In genomic region chr1:57423135-57424131, GRCh38 we compare ENCODE assay signal across 8 cellular contexts. TPM values are rescaled to one million over a fixed set of nuclear protein-coding genes. Genes with fewer than 3 reads are reported as not detected.
DNase-seq lines count a peak whose midpoint lies in the region; ATAC-seq and TF ChIP-seq lines count a peak whose summit lies in the region.

Gene DAB1 (minus strand): TSS chr1:57424060. CDS start chr1:57291030, 133,030 bp downstream.

- peak within 1 kb of the TSS; percentile 25 for H3K4me3 Mint-ChIP-seq in natural killer cell
- H3K4me3 Mint-ChIP-seq in natural killer cell treated with Interleukin-12 subunit alpha and Interleukin-12 subunit beta and Interleukin-15 and Interleukin-18, amount 100 ng/mL, for 72 hours = no peak within 1 kb of the TSS

- peaks cover 15% of the 10 kb centered on the region for H3K4me1 ChIP-seq in mammary epithelial cell (ENCODE audit: insufficient read depth, low read length)
- H3K4me1 ChIP-seq in thoracic aorta (ENCODE audit: control insufficient read depth in 1 of 2, low read depth in 2 of 2) = peaks cover 0 to 24% of the 10 kb centered on the region in 2 donors

- H3K36me3 Mint-ChIP-seq in natural killer cell = peaks cover 6% of the 10 kb centered on the region
- H3K36me3 Mint-ChIP-seq in natural killer cell treated with Interleukin-12 subunit alpha and Interleukin-12 subunit beta and Interleukin-15 and Interleukin-18, amount 100 ng/mL, for 72 hours = no peaks in the 10 kb centered on the region

- dilution Hi-C loops in mammary epithelial cell (cut with HindIII; ENCODE audit: low sequenced_read_pairs) = no loop called here

- H3K27ac ChIP-seq in mammary epithelial cell (ENCODE audit: insufficient read depth, low read depth, low read length) (no peak within 1 kb of the TSS), thoracic aorta (no peak within 1 kb of the TSS)

- no peak within 1 kb of the TSS for H3K27ac Mint-ChIP-seq in natural killer cell
- no peak within 1 kb of the TSS for H3K27ac Mint-ChIP-seq in natural killer cell treated with Interleukin-12 subunit alpha and Interleukin-12 subunit beta and Interleukin-15 and Interleukin-18, amount 100 ng/mL, for 72 hours

- no peaks in the 10 kb centered on the region for H3K9me3 Mint-ChIP-seq in natural killer cell
- H3K9me3 Mint-ChIP-seq in natural killer cell treated with Interleukin-12 subunit alpha and Interleukin-12 subunit beta and Interleukin-15 and Interleukin-18, amount 100 ng/mL, for 72 hours = no peaks in the 10 kb centered on the region

- BruUV-seq in mammary epithelial cell (replicated peaks; lab: Mats Ljungman, UMichigan) = no TSS peak

- DNase-seq in natural killer cell = no peak
- no peak for DNase-seq in natural killer cell treated with Interleukin-12 subunit alpha and Interleukin-12 subunit beta and Interleukin-15 and Interleukin-18, amount 100 ng/mL, for 72 hours (ENCODE audit: low spot score)
- DNase-seq in mammary epithelial cell = peak; percentile 26
- DNase-seq in left lobe of liver (ENCODE audit: low spot score) = no peak
- no peak for DNase-seq in thoracic aorta (ENCODE audit: low spot score)
- DNase-seq in activated effector memory CD4-positive, alpha-beta T cell treated with Interleukin-2 at 50 U/mL for 16 hours = no peak
- DNase-seq in activated effector memory CD4-positive, alpha-beta T cell treated with anti-CD3 and anti-CD28 coated beads, Interleukin-2, amount 50 U/mL, for 16 hours = no peak

- H3K9ac ChIP-seq in mammary epithelial cell (ENCODE audit: insufficient read depth, low read length) = no peak within 1 kb of the TSS

- H4K20me1 ChIP-seq in mammary epithelial cell (ENCODE audit: insufficient read depth, low read length) = no peaks in the 10 kb centered on the region

- H3K4me3 ChIP-seq in mammary epithelial cell (replicated peaks in 1 of 3; ENCODE audit: insufficient read depth in 1 of 3, low read depth in 2 of 3, low read length in 3 of 3) (peak within 1 kb of the TSS; percentile 36 to 42 (median 38)), thoracic aorta (peak within 1 kb of the TSS; percentile 47)

- peaks cover 51% of the 10 kb centered on the region for H3K27me3 ChIP-seq in mammary epithelial cell (ENCODE audit: insufficient read depth, low read length)
- H3K27me3 ChIP-seq in thoracic aorta (replicated peaks; ENCODE audit: insufficient read depth) = no peaks in the 10 kb centered on the region

- H3K4me1 Mint-ChIP-seq in natural killer cell = no peaks in the 10 kb centered on the region
- no peaks in the 10 kb centered on the region for H3K4me1 Mint-ChIP-seq in natural killer cell treated with Interleukin-12 subunit alpha and Interleukin-12 subunit beta and Interleukin-15 and Interleukin-18, amount 100 ng/mL, for 72 hours (ENCODE audit: low read depth in 2 of 2)

- intact Hi-C loops in natural killer cell (cut with micrococcal nuclease) = no loop called here
- intact Hi-C loops in mammary epithelial cell (cut with micrococcal nuclease) = loop anchor here (2.0 to 10.0 kb wide), 4 partner anchors 401 to 741 kb away; no protein-coding TSS in a partner anchor

- ATAC-seq in natural killer cell = no peak
- ATAC-seq in natural killer cell treated with Interleukin-12 subunit alpha and Interleukin-12 subunit beta and Interleukin-15 and Interleukin-18, amount 100 ng/mL, for 72 hours = no peak
- peak; percentile 64 for ATAC-seq in left lobe of liver
- ATAC-seq in thoracic aorta (ENCODE audit: insufficient number of reproducible peaks, low FRiP score, low read depth) = no peak
- no peak for ATAC-seq in HG03521 (IDR thresholded peaks at IDR 0.05; ENCODE audit: unreplicated experiment)

- H3K36me3 ChIP-seq in mammary epithelial cell (ENCODE audit: insufficient read depth, low read length) = no peaks in the 10 kb centered on the region
- H3K36me3 ChIP-seq in thoracic aorta = no peaks in the 10 kb centered on the region

- peak within 1 kb of the TSS; percentile 83 for H3K4me2 ChIP-seq in mammary epithelial cell (ENCODE audit: insufficient read depth, low read depth, low read length)

- in situ Hi-C loops in mammary epithelial cell (cut with MboI; ENCODE audit: low sequenced_read_pairs in 2 of 2) = no loop called here

- no peaks in the 10 kb centered on the region for H3K79me2 ChIP-seq in mammary epithelial cell (ENCODE audit: insufficient read depth, low read length)

- CTCF ChIA-PET in mammary epithelial cell (lab: Charles Lee; ENCODE audit: low non-redundant PET) = interaction anchor here (0.6 kb wide), 1 partner anchor 1122 kb away, joined by 4 read pairs; no protein-coding TSS in a partner anchor

- WGBS in mammary epithelial cell (ENCODE audit: low coverage, missing lambda C conversion rate) = 0% methylated on average over 4 of the region's 85 CpGs

- H3K9me3 ChIP-seq in mammary epithelial cell (replicated peaks; ENCODE audit: insufficient read depth, low read length) = no peaks in the 10 kb centered on the region
- no peaks in the 10 kb centered on the region for H3K9me3 ChIP-seq in thoracic aorta

- TF ChIP-seq CTCF in natural killer cell (IDR thresholded peaks at IDR 0.05) (no peak), mammary epithelial cell (conservative IDR thresholded peaks at IDR 0.05 in 1 of 2, IDR thresholded peaks at IDR 0.05 in 1 of 2; ENCODE audit: extremely low read depth in 1 of 2, insufficient read depth in 1 of 2, low read depth in 1 of 2, low read length in 2 of 2) (no peak), thoracic aorta (IDR thresholded peaks at IDR 0.05) (no peak)

- peak within 1 kb of the TSS; percentile 82 for H2AFZ ChIP-seq in mammary epithelial cell (ENCODE audit: low read depth, low read length)

- H3K27me3 Mint-ChIP-seq in natural killer cell (ENCODE audit: low read depth in 2 of 2) = peaks cover 40 to 65% of the 10 kb centered on the region in 2 donors
- H3K27me3 Mint-ChIP-seq in natural killer cell treated with Interleukin-12 subunit alpha and Interleukin-12 subunit beta and Interleukin-15 and Interleukin-18, amount 100 ng/mL, for 72 hours = peaks cover 34 to 47% of the 10 kb centered on the region in 2 donors

RNA-seq across cellular contexts. Expression of gene DAB1, which starts in this region (rescaled TPM):
- total RNA-seq in natural killer cell = under 1 TPM in 1 of 3 donors, not detected in 2; 0.41 TPM
- not detected for total RNA-seq in natural killer cell treated with Interleukin-12 subunit alpha and Interleukin-12 subunit beta and Interleukin-15 and Interleukin-18, amount 100 ng/mL, for 72 hours
- not detected for total RNA-seq in mammary epithelial cell
- polyA plus RNA-seq in mammary epithelial cell = not detected
- polyA minus RNA-seq in mammary epithelial cell = not detected
- 1.4 TPM for total RNA-seq in left lobe of liver
- total RNA-seq in thoracic aorta = not detected

Comparison
In these comparisons a context has a peak if more than half of its experiments do, and no peak if none do; other contexts are left out.
1. Peak in DNase-seq, H3K4me3 ChIP-seq and H3K4me2 ChIP-seq in mammary epithelial cell; RNA of the gene not detected or under 1 TPM.